Comparison of ENCODE assay signal across 11 cellular contexts in the genomic region with DNA sequence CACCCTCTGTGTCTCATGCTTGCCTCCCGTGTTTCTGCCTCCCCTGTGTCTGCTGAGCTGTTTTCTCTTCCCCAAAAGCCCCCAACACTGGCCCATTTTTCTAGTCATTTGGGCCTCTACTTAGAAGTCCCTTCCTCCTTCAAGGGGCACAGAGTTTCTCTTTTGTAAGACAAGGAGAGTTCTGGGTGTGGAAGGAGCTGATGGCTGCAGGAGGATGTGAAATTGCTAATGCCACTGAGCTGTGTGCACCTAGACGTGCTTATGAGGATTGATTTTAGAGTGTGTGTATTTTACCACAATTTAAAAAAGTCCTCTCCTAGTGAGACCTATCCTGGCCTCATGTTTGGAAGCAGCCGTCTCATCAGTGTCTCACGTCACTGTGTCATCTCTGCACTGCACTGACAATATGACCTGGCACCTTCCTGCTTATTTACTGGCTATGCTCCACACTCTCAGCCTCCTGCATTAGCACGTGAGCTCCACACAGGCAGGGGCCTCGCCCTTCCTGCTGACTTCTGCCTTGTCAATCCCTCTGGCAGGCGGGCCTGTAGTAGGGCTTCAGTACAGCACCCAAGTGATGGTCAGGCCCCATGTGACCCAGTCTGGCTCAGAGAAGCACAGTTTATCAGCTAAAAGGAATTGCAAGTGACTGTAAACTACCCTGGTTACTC. TPM values are rescaled to one million over a fixed set of nuclear protein-coding genes. Genes with fewer than 3 reads are reported as not detected.
A peak's percentile ranks its signal among the peaks of the same experiment; 100 is the strongest.
DNase-seq lines count a peak whose midpoint lies in the region; ATAC-seq and TF ChIP-seq lines count a peak whose summit lies in the region.
"Had no signal": no experiment of that assay in that cellular context is flagged by ENCODE, and none has a peak within 500 bp of the region (broad histone marks: within the 10 kb centered on the region; RNA-seq: fewer than 3 reads in every experiment).

No MANE protein-coding gene starts in this region.

- H3K36me3 ChIP-seq in CD8-positive, alpha-beta T cell (ENCODE audit: insufficient read depth, low read length) = no peaks in the 10 kb centered on the region
- no peaks in the 10 kb centered on the region for H3K36me3 ChIP-seq in naive thymus-derived CD4-positive, alpha-beta T cell (ENCODE audit: control insufficient read depth in 2 of 3, insufficient read depth in 3 of 3, low read length in 3 of 3)

- H3K27ac Mint-ChIP-seq in CD8-positive, alpha-beta T cell = peak overlapping the region; percentile 82
- H3K27ac Mint-ChIP-seq in activated naive CD8-positive, alpha-beta T cell treated with anti-CD3 and anti-CD28 coated beads, Interleukin-2, amount 50 U/mL, for 24 hours = no peak overlapping the region
- peak overlapping the region; percentile 65 to 97 (median 86) for H3K27ac Mint-ChIP-seq in naive thymus-derived CD4-positive, alpha-beta T cell
- H3K27ac Mint-ChIP-seq: brain, nephron had no signal

- POLR2A ChIA-PET in CD8-positive, alpha-beta T cell (lab: Charles Lee) = interaction anchor here (0.7 to 2.1 kb wide), 5 partner anchors 8 to 79 kb away, joined by 3 to 17 read pairs (median 4); a partner anchor contains a TSS
- POLR2A ChIA-PET in RWPE1 (lab: Yijun Ruan, JAX; ENCODE audit: low non-redundant PET) = no interaction called here
- POLR2A ChIA-PET in naive thymus-derived CD4-positive, alpha-beta T cell (lab: Charles Lee) = interaction anchor here (1.1 to 12.0 kb wide), 8 partner anchors 9 to 87 kb away, joined by 3 to 83 read pairs (median 6); a partner anchor contains a TSS

- H3K27ac ChIP-seq in CD8-positive, alpha-beta T cell (ENCODE audit: low read depth, low read length) = no peak overlapping the region
- H3K27ac ChIP-seq in RWPE1 = peak overlapping the region; percentile 53
- H3K27ac ChIP-seq in naive thymus-derived CD4-positive, alpha-beta T cell (ENCODE audit: low read depth, low read length) = peak overlapping the region; percentile 14

- peak in 5 of 7 experiments; percentile 19 to 72 (median 52) for DNase-seq in CD8-positive, alpha-beta T cell
- DNase-seq in RWPE1 (ENCODE audit: low spot score) (no peak), KG1 (lab: John Stamatoyannopoulos, UW) (no peak), iPS-NIHi11 (ENCODE audit: low spot score) (no peak)
- DNase-seq in activated naive CD8-positive, alpha-beta T cell treated with anti-CD3 and anti-CD28 coated beads, Interleukin-2, amount 50 U/mL, for 24 hours = no peak
- peak in 7 of 9 donors; percentile 61 to 77 (median 69) for DNase-seq in naive thymus-derived CD4-positive, alpha-beta T cell
- DNase-seq: C1 segment of cervical spinal cord had no signal

- CTCF ChIA-PET in CD8-positive, alpha-beta T cell (lab: Charles Lee) = interaction anchor here (1.2 to 1.5 kb wide), 4 partner anchors 9 to 140 kb away, joined by 3 to 5 read pairs (median 4); no protein-coding TSS in a partner anchor
- CTCF ChIA-PET in RWPE1 (lab: Yijun Ruan, JAX) = interaction anchor here (0.6 kb wide), 1 partner anchor 1667 kb away, joined by 4 read pairs; no protein-coding TSS in a partner anchor
- CTCF ChIA-PET in naive thymus-derived CD4-positive, alpha-beta T cell (lab: Charles Lee) = interaction anchor here (1.0 to 2.5 kb wide), 3 partner anchors 9 to 140 kb away, joined by 6 to 9 read pairs (median 6); a partner anchor contains a TSS

- intact Hi-C loops in CD8-positive, alpha-beta T cell (cut with DNase I, micrococcal nuclease) = loop anchor here in 1 of 2 experiments (2.0 kb wide), 1 partner anchor 70 kb away; no protein-coding TSS in a partner anchor
- intact Hi-C loops in naive thymus-derived CD4-positive, alpha-beta T cell (cut with micrococcal nuclease) = loop anchor here (1.0 to 2.0 kb wide), 3 partner anchors 8 to 66 kb away; a partner anchor contains a TSS

- no peak overlapping the region for H3K4me3 ChIP-seq in CD8-positive, alpha-beta T cell (ENCODE audit: low read depth, low read length)
- H3K4me3 ChIP-seq in naive thymus-derived CD4-positive, alpha-beta T cell (ENCODE audit: low read length) = no peak overlapping the region

- peaks cover 6% of the 10 kb centered on the region for H3K9me3 ChIP-seq in CD8-positive, alpha-beta T cell (ENCODE audit: low read length)
- H3K9me3 ChIP-seq in naive thymus-derived CD4-positive, alpha-beta T cell (ENCODE audit: control insufficient read depth in 2 of 3, low read length in 3 of 3) = peaks cover 0 to 13% (median 10%) of the 10 kb centered on the region in 3 experiments

- H3K4me1 Mint-ChIP-seq in CD8-positive, alpha-beta T cell (ENCODE audit: low read depth) = peaks cover 29% of the 10 kb centered on the region
- peaks cover 33% of the 10 kb centered on the region for H3K4me1 Mint-ChIP-seq in activated naive CD8-positive, alpha-beta T cell treated with anti-CD3 and anti-CD28 coated beads, Interleukin-2, amount 50 U/mL, for 24 hours
- H3K4me1 Mint-ChIP-seq in naive thymus-derived CD4-positive, alpha-beta T cell = peaks cover 21 to 48% (median 33%) of the 10 kb centered on the region in 7 donors
- H3K4me1 Mint-ChIP-seq: nephron had no signal

- H3K27me3 ChIP-seq in CD8-positive, alpha-beta T cell (ENCODE audit: insufficient read depth, low read length) = no peaks in the 10 kb centered on the region
- H3K27me3 ChIP-seq in naive thymus-derived CD4-positive, alpha-beta T cell (ENCODE audit: control insufficient read depth in 2 of 2, insufficient read depth in 2 of 2, low read length in 2 of 2) = no peaks in the 10 kb centered on the region

- no peaks in the 10 kb centered on the region for H3K27me3 Mint-ChIP-seq in CD8-positive, alpha-beta T cell (ENCODE audit: low read depth)
- H3K27me3 Mint-ChIP-seq in activated naive CD8-positive, alpha-beta T cell treated with anti-CD3 and anti-CD28 coated beads, Interleukin-2, amount 50 U/mL, for 24 hours = no peaks in the 10 kb centered on the region
- H3K27me3 Mint-ChIP-seq in naive thymus-derived CD4-positive, alpha-beta T cell = no peaks in the 10 kb centered on the region

- peaks cover 4% of the 10 kb centered on the region for H3K36me3 Mint-ChIP-seq in CD8-positive, alpha-beta T cell
- H3K36me3 Mint-ChIP-seq in activated naive CD8-positive, alpha-beta T cell treated with anti-CD3 and anti-CD28 coated beads, Interleukin-2, amount 50 U/mL, for 24 hours (ENCODE audit: low read depth) = peaks cover 17% of the 10 kb centered on the region
- peaks cover 6 to 32% (median 13%) of the 10 kb centered on the region in 5 donors for H3K36me3 Mint-ChIP-seq in naive thymus-derived CD4-positive, alpha-beta T cell

- H3K9me3 Mint-ChIP-seq in CD8-positive, alpha-beta T cell = peaks cover 10% of the 10 kb centered on the region
- H3K9me3 Mint-ChIP-seq in activated naive CD8-positive, alpha-beta T cell treated with anti-CD3 and anti-CD28 coated beads, Interleukin-2, amount 50 U/mL, for 24 hours = peaks cover 21% of the 10 kb centered on the region
- peaks cover 4 to 42% (median 21%) of the 10 kb centered on the region in 11 donors for H3K9me3 Mint-ChIP-seq in naive thymus-derived CD4-positive, alpha-beta T cell

- no peak overlapping the region for H3K4me3 Mint-ChIP-seq in CD8-positive, alpha-beta T cell
- no peak overlapping the region for H3K4me3 Mint-ChIP-seq in activated naive CD8-positive, alpha-beta T cell treated with anti-CD3 and anti-CD28 coated beads, Interleukin-2, amount 50 U/mL, for 24 hours
- H3K4me3 Mint-ChIP-seq in naive thymus-derived CD4-positive, alpha-beta T cell = peak overlapping the region; percentile 4 to 62 (median 43)
- H3K4me3 Mint-ChIP-seq: brain, nephron had no signal

- TF ChIP-seq CTCF in CD8-positive, alpha-beta T cell (IDR thresholded peaks at IDR 0.05) = no peak
- no peak for TF ChIP-seq CTCF in RWPE1 (conservative IDR thresholded peaks at IDR 0.05; ENCODE audit: low read depth)

- H3K4me1 ChIP-seq in CD8-positive, alpha-beta T cell (ENCODE audit: insufficient read depth, low read length) = peaks cover 20% of the 10 kb centered on the region
- peaks cover 19 to 20% of the 10 kb centered on the region in 2 donors for H3K4me1 ChIP-seq in naive thymus-derived CD4-positive, alpha-beta T cell (ENCODE audit: control insufficient read depth in 2 of 2, insufficient read depth in 2 of 2, low read length in 2 of 2)

- ATAC-seq in CD8-positive, alpha-beta T cell = peak; percentile 95
- peak; percentile 60 for ATAC-seq in activated naive CD8-positive, alpha-beta T cell treated with anti-CD3 and anti-CD28 coated beads, Interleukin-2, amount 50 U/mL, for 24 hours
- peak; percentile 92 for ATAC-seq in naive thymus-derived CD4-positive, alpha-beta T cell
- ATAC-seq in GM21423 (IDR thresholded peaks at IDR 0.05; ENCODE audit: unreplicated experiment) = no peak
- no peak for ATAC-seq in HG02571 (IDR thresholded peaks at IDR 0.05; ENCODE audit: unreplicated experiment)

RNA-seq across cellular contexts. Expression of a gene that starts 8.0 kb away (rescaled TPM):
- total RNA-seq in CD8-positive, alpha-beta T cell = 10 to 100 TPM; 67.9 to 70.7 TPM
- total RNA-seq in naive thymus-derived CD4-positive, alpha-beta T cell = 100 to 1,000 TPM in 3 of 5 experiments, 10 to 100 TPM in 2; 88.3 to 152 (median 116) TPM
- polyA plus RNA-seq in naive thymus-derived CD4-positive, alpha-beta T cell = 100 to 1,000 TPM in 1 of 2 donors, 10 to 100 TPM in 1; 96.4 to 107 TPM

Comparison
In these comparisons a context has a peak if more than half of its experiments do, and no peak if none do; other contexts are left out.
1. ATAC-seq: peak in CD8-positive, alpha-beta T cell (single experiment), activated naive CD8-positive, alpha-beta T cell treated with anti-CD3 and anti-CD28 coated beads, Interleukin-2, amount 50 U/mL, for 24 hours (single experiment) and naive thymus-derived CD4-positive, alpha-beta T cell (single experiment); none in GM21423 (single experiment) and HG02571 (single experiment).
2. DNase-seq: peak in CD8-positive, alpha-beta T cell (5 of 7) and naive thymus-derived CD4-positive, alpha-beta T cell (7 of 9); none in RWPE1 (single experiment), activated naive CD8-positive, alpha-beta T cell treated with anti-CD3 and anti-CD28 coated beads, Interleukin-2, amount 50 U/mL, for 24 hours (single experiment), KG1 (single experiment) and iPS-NIHi11 (single experiment).
3. H3K4me3 Mint-ChIP-seq: peak in naive thymus-derived CD4-positive, alpha-beta T cell (10 of 10); none in CD8-positive, alpha-beta T cell (single experiment) and activated naive CD8-positive, alpha-beta T cell treated with anti-CD3 and anti-CD28 coated beads, Interleukin-2, amount 50 U/mL, for 24 hours (single experiment).